Comparison of ENCODE assay signal across 8 cellular contexts in the genomic region with DNA sequence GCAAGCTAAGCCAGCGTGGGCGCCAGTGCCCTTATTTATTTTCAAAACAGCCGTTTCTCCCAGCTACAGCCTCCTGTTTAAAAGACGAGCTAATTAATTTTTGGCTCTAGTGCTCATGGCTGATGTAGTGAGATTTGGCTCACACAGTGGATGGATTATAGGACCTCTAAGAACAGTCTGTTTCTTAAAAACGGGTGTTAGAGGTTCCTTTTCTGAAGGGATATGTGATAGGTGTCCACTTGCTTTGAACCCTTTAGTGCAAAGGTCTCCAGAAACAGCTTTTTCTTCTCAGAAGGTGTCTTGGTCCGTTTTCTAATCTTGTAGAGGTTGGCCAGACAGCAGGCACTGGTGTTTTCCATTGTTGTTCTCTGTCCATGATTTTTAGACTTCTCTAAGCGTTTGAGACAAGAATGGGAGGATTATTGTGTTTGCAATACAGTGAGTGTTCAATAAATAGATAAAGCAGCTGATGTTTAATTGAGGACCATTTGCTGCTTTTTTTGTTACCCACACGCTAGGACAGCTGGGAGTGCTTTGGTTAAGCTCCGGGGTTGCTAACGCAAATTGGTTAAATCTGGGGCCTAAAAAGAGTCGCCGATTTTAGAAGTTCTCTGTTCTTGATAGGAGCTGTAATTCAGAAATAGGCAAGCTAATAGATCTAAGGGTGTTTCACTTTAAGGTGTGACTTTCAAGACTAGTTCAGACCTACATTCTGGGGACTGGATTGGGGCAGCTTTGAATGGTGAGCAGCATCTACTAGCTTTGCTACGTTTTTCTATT. TPM values are rescaled to one million over a fixed set of nuclear protein-coding genes. Genes with fewer than 3 reads are reported as not detected.
DNase-seq lines count a peak whose midpoint lies in the region; ATAC-seq and TF ChIP-seq lines count a peak whose summit lies in the region.

No MANE protein-coding gene starts in this region.

- peak overlapping the region; percentile 67 for H3K4me3 ChIP-seq in BJ (ENCODE audit: low read depth, low read length)
- peak overlapping the region; percentile 74 to 82 for H3K4me3 ChIP-seq in ascending aorta
- H3K4me3 ChIP-seq in kidney epithelial cell (ENCODE audit: low read depth, low read length): peak overlapping the region; percentile 85

- CTCF ChIA-PET in BJ (lab: Yijun Ruan, JAX): interaction anchor here (0.7 to 2.7 kb wide), 10 partner anchors 8 to 346 kb away, joined by 3 to 7 read pairs (median 4); partner anchors contain the start of gene MANSC1

- no peak for ATAC-seq in GM19023 (IDR thresholded peaks at IDR 0.05; ENCODE audit: unreplicated experiment)

- H3K36me3 ChIP-seq in BJ (ENCODE audit: control insufficient read depth, insufficient read depth, low read length): no peaks in the 10 kb centered on the region
- H3K36me3 ChIP-seq in ascending aorta: peaks cover 3 to 4% of the 10 kb centered on the region in 2 donors
- H3K36me3 ChIP-seq in kidney epithelial cell (ENCODE audit: control insufficient read depth, insufficient read depth, low read length): no peaks in the 10 kb centered on the region

- POLR2A ChIA-PET in BJ (lab: Charles Lee): interaction anchor here (0.7 kb wide), 1 partner anchor 362 kb away, joined by 3 read pairs; no protein-coding TSS in a partner anchor

- peak; percentile 9 for TF ChIP-seq POLR2A in GM18526 (IDR thresholded peaks at IDR 0.05; ENCODE audit: extremely low read depth, insufficient read length)

- TF ChIP-seq CTCF in BJ (IDR thresholded peaks at IDR 0.05; ENCODE audit: insufficient read depth, low read depth, low read length) (no peak), ascending aorta (IDR thresholded peaks at IDR 0.05) (no peak), kidney epithelial cell (IDR thresholded peaks at IDR 0.05; ENCODE audit: insufficient read depth, low read length, poor library complexity, severe bottlenecking) (no peak)

- H3K27me3 ChIP-seq in BJ (ENCODE audit: control insufficient read depth, insufficient read depth, low read length) (no peaks in the 10 kb centered on the region), ascending aorta (no peaks in the 10 kb centered on the region), kidney epithelial cell (ENCODE audit: control insufficient read depth, insufficient read depth, low read length) (no peaks in the 10 kb centered on the region)

- H3K27ac ChIP-seq in ascending aorta: peak overlapping the region; percentile 91 to 98

- DNase-seq in BJ (ENCODE audit: low read depth): no peak
- DNase-seq in NCI-H1694 treated with DMSO at 0.1 percent for 48 hours (lab: John Stamatoyannopoulos, UW): peak; percentile 97
- no peak for DNase-seq in ascending aorta (ENCODE audit: low spot score in 2 of 2)
- DNase-seq in kidney epithelial cell (ENCODE audit: low read depth): no peak
- DNase-seq in superior temporal gyrus (ENCODE audit: extremely low spot score): peak; percentile 82
- no peak for DNase-seq in GDM1 (lab: John Stamatoyannopoulos, UW)

- intact Hi-C loops in ascending aorta (cut with DNase I): loop anchor here (1.0 to 10.0 kb wide), 3 partner anchors 19 to 783 kb away; partner anchors contain the start of gene LRP6

- peaks cover 0 to 14% of the 10 kb centered on the region in 2 donors for H3K4me1 ChIP-seq in ascending aorta

- no peaks in the 10 kb centered on the region for H3K9me3 ChIP-seq in ascending aorta

RNA-seq across cellular contexts. Expression of gene BORCS5, which starts 1.0 kb away (rescaled TPM):
- polyA plus RNA-seq in BJ (2011; rRNA removed): 11.9 and 12.5 TPM in 2 replicates
- polyA minus RNA-seq in BJ (2011; rRNA and poly(A)+ RNA removed): 10.7 and 16.3 TPM in 2 replicates
- total RNA-seq in ascending aorta (3.0 TPM), kidney epithelial cell (12.7 and 16.5 TPM in 2 replicates)

RNA-seq across cellular contexts. Expression of gene MANSC1, which starts 7.8 kb away (rescaled TPM):
- polyA plus RNA-seq in BJ (2011; rRNA removed): 2.4 and 3.4 TPM in 2 replicates
- polyA minus RNA-seq in BJ (2011; rRNA and poly(A)+ RNA removed): 1.2 and 1.4 TPM in 2 replicates
- total RNA-seq in ascending aorta (72.1 TPM), kidney epithelial cell (5.4 and 5.8 TPM in 2 replicates)

Comparison
In these comparisons a context has a peak if more than half of its experiments do, and no peak if none do; other contexts are left out.
1. DNase-seq: peak in NCI-H1694 treated with DMSO at 0.1 percent for 48 hours (single experiment) and superior temporal gyrus (single experiment); none in BJ (single experiment), ascending aorta (0 of 2), kidney epithelial cell (single experiment) and GDM1 (single experiment).
2. RNA of gene MANSC1, which starts 7.8 kb away (total RNA-seq): 72.1 TPM in ascending aorta (single experiment); 5.4 to 5.8 TPM in kidney epithelial cell; every median in the first group is over 10 times any median in the second.
3. Peak in every context shown above with its lines, with median percentiles within 50 percentile points of each other: H3K4me3 ChIP-seq.